ENCODE assay signal across 2 cellular contexts in genomic region chr7:73885433-73885974, GRCh38.
TF ChIP-seq lines count a peak whose summit lies in the region.

No MANE protein-coding gene starts in this region.

TF ChIP-seq in IMR-90, 13 proteins besides CTCF, POLR2A, EP300 and RAD21:
- TF ChIP-seq CEBPB (IDR thresholded peaks at IDR 0.05; ENCODE audit: low read depth, low read length) (no peak), MAZ (IDR thresholded peaks at IDR 0.05; ENCODE audit: borderline replicate concordance, low read depth, low read length) (no peak), SMC3 (IDR thresholded peaks at IDR 0.05; ENCODE audit: low read depth, low read length) (no peak), USF2 (IDR thresholded peaks at IDR 0.05; ENCODE audit: low read depth, low read length) (no peak), NFE2L2 (IDR thresholded peaks at IDR 0.05; ENCODE audit: low read depth, low read length) (no peak), RCOR1 (IDR thresholded peaks at IDR 0.05; ENCODE audit: insufficient replicate concordance, low read length) (no peak), BHLHE40 (IDR thresholded peaks at IDR 0.05; ENCODE audit: low read depth, low read length) (no peak), MAFK (IDR thresholded peaks at IDR 0.05; ENCODE audit: low read depth, low read length) (no peak), FOS (IDR thresholded peaks at IDR 0.05; ENCODE audit: low read depth, low read length) (no peak), ELK1 (IDR thresholded peaks at IDR 0.05; ENCODE audit: borderline replicate concordance, low read depth, low read length) (no peak), MXI1 (IDR thresholded peaks at IDR 0.05; ENCODE audit: borderline replicate concordance, low read depth, low read length) (no peak), RFX5 (IDR thresholded peaks at IDR 0.05; ENCODE audit: low read depth, low read length) (no peak), CHD1 (IDR thresholded peaks at IDR 0.05; ENCODE audit: low read depth, low read length) (no peak)

TF ChIP-seq in K562, 482 proteins besides CTCF, POLR2A, EP300 and RAD21:
- TF ChIP-seq, protein P1, sequence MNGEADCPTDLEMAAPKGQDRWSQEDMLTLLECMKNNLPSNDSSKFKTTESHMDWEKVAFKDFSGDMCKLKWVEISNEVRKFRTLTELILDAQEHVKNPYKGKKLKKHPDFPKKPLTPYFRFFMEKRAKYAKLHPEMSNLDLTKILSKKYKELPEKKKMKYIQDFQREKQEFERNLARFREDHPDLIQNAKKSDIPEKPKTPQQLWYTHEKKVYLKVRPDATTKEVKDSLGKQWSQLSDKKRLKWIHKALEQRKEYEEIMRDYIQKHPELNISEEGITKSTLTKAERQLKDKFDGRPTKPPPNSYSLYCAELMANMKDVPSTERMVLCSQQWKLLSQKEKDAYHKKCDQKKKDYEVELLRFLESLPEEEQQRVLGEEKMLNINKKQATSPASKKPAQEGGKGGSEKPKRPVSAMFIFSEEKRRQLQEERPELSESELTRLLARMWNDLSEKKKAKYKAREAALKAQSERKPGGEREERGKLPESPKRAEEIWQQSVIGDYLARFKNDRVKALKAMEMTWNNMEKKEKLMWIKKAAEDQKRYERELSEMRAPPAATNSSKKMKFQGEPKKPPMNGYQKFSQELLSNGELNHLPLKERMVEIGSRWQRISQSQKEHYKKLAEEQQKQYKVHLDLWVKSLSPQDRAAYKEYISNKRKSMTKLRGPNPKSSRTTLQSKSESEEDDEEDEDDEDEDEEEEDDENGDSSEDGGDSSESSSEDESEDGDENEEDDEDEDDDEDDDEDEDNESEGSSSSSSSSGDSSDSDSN (IDR thresholded peaks at IDR 0.05; ENCODE audit: borderline replicate concordance in 1 of 2, low read depth in 2 of 2, low read length in 2 of 2): 0 out of 4 replicates have a peak, but pooled peaks of 1 of the 2 experiments have one; percentile 6
- no peak for TF ChIP-seq DPF2 (IDR thresholded peaks at IDR 0.05)
- no peak for TF ChIP-seq MYC (IDR thresholded peaks at IDR 0.05; ENCODE audit: low read depth, low read length)
- 0 out of 2 replicates have a peak, but pooled peaks have one; percentile 23 for TF ChIP-seq MYC (CRISPR knock-in tag; IDR thresholded peaks at IDR 0.05; ENCODE audit: borderline replicate concordance, low read depth)
- peak; percentile 61; the same call in 1 of the 2 replicates for TF ChIP-seq FOXK1 (CRISPR knock-in tag; IDR thresholded peaks at IDR 0.05; ENCODE audit: borderline replicate concordance)
- TF ChIP-seq, protein P2, sequence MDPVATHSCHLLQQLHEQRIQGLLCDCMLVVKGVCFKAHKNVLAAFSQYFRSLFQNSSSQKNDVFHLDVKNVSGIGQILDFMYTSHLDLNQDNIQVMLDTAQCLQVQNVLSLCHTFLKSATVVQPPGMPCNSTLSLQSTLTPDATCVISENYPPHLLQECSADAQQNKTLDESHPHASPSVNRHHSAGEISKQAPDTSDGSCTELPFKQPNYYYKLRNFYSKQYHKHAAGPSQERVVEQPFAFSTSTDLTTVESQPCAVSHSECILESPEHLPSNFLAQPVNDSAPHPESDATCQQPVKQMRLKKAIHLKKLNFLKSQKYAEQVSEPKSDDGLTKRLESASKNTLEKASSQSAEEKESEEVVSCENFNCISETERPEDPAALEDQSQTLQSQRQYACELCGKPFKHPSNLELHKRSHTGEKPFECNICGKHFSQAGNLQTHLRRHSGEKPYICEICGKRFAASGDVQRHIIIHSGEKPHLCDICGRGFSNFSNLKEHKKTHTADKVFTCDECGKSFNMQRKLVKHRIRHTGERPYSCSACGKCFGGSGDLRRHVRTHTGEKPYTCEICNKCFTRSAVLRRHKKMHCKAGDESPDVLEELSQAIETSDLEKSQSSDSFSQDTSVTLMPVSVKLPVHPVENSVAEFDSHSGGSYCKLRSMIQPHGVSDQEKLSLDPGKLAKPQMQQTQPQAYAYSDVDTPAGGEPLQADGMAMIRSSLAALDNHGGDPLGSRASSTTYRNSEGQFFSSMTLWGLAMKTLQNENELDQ (CRISPR knock-in tag; IDR thresholded peaks at IDR 0.05; ENCODE audit: borderline replicate concordance): 0 out of 2 replicates have a peak, but pooled peaks have one; percentile 45
- peak; percentile 95; the same call in 1 of the 2 replicates for TF ChIP-seq SMARCA5 (IDR thresholded peaks at IDR 0.05)
- TF ChIP-seq ZNF121 (CRISPR knock-in tag; conservative IDR thresholded peaks at IDR 0.05): peak; percentile 96
- TF ChIP-seq, protein P3, sequence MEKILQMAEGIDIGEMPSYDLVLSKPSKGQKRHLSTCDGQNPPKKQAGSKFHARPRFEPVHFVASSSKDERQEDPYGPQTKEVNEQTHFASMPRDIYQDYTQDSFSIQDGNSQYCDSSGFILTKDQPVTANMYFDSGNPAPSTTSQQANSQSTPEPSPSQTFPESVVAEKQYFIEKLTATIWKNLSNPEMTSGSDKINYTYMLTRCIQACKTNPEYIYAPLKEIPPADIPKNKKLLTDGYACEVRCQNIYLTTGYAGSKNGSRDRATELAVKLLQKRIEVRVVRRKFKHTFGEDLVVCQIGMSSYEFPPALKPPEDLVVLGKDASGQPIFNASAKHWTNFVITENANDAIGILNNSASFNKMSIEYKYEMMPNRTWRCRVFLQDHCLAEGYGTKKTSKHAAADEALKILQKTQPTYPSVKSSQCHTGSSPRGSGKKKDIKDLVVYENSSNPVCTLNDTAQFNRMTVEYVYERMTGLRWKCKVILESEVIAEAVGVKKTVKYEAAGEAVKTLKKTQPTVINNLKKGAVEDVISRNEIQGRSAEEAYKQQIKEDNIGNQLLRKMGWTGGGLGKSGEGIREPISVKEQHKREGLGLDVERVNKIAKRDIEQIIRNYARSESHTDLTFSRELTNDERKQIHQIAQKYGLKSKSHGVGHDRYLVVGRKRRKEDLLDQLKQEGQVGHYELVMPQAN (IDR thresholded peaks at IDR 0.05; ENCODE audit: borderline replicate concordance): 0 out of 2 replicates have a peak, but pooled peaks have one; percentile 16
- TF ChIP-seq KDM4B (IDR thresholded peaks at IDR 0.05; ENCODE audit: borderline replicate concordance in 2 of 2, low read depth in 1 of 2): 0 out of 4 replicates have a peak, but pooled peaks of 1 of the 2 experiments have one; percentile 48
- TF ChIP-seq ARHGAP35 (IDR thresholded peaks at IDR 0.05; ENCODE audit: partially characterized antibody): peak; percentile 8
- TF ChIP-seq ELF1 (tag; IDR thresholded peaks at IDR 0.05): peak; percentile 14; the same call in 1 of the 2 replicates
- TF ChIP-seq TCF7 (IDR thresholded peaks at IDR 0.05; ENCODE audit: borderline replicate concordance): no peak
- 0 out of 2 replicates have a peak, but pooled peaks have one; percentile 96 for TF ChIP-seq ADNP (tag; IDR thresholded peaks at IDR 0.05)
- TF ChIP-seq, protein P4, sequence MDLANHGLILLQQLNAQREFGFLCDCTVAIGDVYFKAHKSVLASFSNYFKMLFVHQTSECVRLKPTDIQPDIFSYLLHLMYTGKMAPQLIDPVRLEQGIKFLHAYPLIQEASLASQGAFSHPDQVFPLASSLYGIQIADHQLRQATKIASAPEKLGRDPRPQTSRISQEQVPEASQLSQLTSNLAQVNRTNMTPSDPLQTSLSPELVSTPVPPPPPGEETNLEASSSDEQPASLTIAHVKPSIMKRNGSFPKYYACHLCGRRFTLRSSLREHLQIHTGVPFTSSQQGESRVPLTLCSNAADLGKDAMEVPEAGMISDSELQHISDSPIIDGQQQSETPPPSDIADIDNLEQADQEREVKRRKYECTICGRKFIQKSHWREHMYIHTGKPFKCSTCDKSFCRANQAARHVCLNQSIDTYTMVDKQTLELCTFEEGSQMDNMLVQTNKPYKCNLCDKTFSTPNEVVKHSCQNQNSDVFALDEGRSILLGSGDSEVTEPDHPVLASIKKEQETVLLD (IDR thresholded peaks at IDR 0.05): no peak
